In genomic region chr2:50051374-50051773, GRCh38 we compare ENCODE assay signal across 7 cellular contexts.
"Had no signal": no experiment of that assay in that cellular context is flagged by ENCODE, and none has a peak within 500 bp of the region (broad histone marks: within the 10 kb centered on the region; RNA-seq: fewer than 3 reads in every experiment).

No MANE protein-coding gene starts in this region.

- H3K27ac ChIP-seq: HL-60 had no signal

- FAIRE-seq: HepG2, HTR-8/SVneo, K562 had no signal

- H3K4me3 ChIP-seq: K562 had no signal

- DNase-seq: IMR-90, KBM-7, KG1 had no signal

- ATAC-seq: HepG2, K562 had no signal
